ENCODE assay signal across 8 cellular contexts in genomic region chr22:25403752-25404471, GRCh38.
A peak's percentile ranks its signal among the peaks of the same experiment; 100 is the strongest.
DNase-seq lines count a peak whose midpoint lies in the region; ATAC-seq and TF ChIP-seq lines count a peak whose summit lies in the region.

No MANE protein-coding gene starts in this region.

- no peaks in the 10 kb centered on the region for H3K9me3 Mint-ChIP-seq in naive thymus-derived CD4-positive, alpha-beta T cell

- H3K4me1 ChIP-seq in GM23248 (ENCODE audit: insufficient read depth): peaks cover 28% of the 10 kb centered on the region
- peaks cover 61% of the 10 kb centered on the region for H3K4me1 ChIP-seq in SJSA1 (replicated peaks)
- peaks cover 6 to 17% of the 10 kb centered on the region in 2 donors for H3K4me1 ChIP-seq in naive thymus-derived CD4-positive, alpha-beta T cell (ENCODE audit: control insufficient read depth in 2 of 2, insufficient read depth in 2 of 2, low read length in 2 of 2)

- peaks cover 29 to 43% (median 42%) of the 10 kb centered on the region in 7 donors for H3K4me1 Mint-ChIP-seq in naive thymus-derived CD4-positive, alpha-beta T cell

- peak overlapping the region; percentile 88 to 96 (median 92) for H3K4me3 Mint-ChIP-seq in naive thymus-derived CD4-positive, alpha-beta T cell

- intact Hi-C loops in naive thymus-derived CD4-positive, alpha-beta T cell (cut with micrococcal nuclease): loop anchor here (2.0 to 10.0 kb wide), 4 partner anchors 41 to 1271 kb away; no protein-coding TSS in a partner anchor

- H3K9me2 ChIP-seq in GM23248 (ENCODE audit: insufficient read depth): no peaks in the 10 kb centered on the region

- DNase-seq in AML-193 (lab: John Stamatoyannopoulos, UW) (peak; percentile 34 to 42), GM23248 (peak; percentile 72), SJSA1 (ENCODE audit: low read depth in 1 of 2, low spot score in 2 of 2) (peak in 1 of 2 experiments; percentile 72), epithelial cell of esophagus (ENCODE audit: low read depth) (peak; percentile 26), NCI-H1048 (lab: John Stamatoyannopoulos, UW) (no peak)
- DNase-seq in naive thymus-derived CD4-positive, alpha-beta T cell: peak in 2 of 9 donors; percentile 12 to 25
- DNase-seq in effector CD4-positive, alpha-beta T cell: no peak

- H3K27ac ChIP-seq in GM23248: no peak overlapping the region
- H3K27ac ChIP-seq in SJSA1: peak overlapping the region; percentile 80
- peak overlapping the region; percentile 53 for H3K27ac ChIP-seq in naive thymus-derived CD4-positive, alpha-beta T cell (ENCODE audit: low read depth, low read length)

- in situ Hi-C loops in GM23248 (cut with MboI): no loop called here

- no peaks in the 10 kb centered on the region for H4K20me1 ChIP-seq in GM23248 (ENCODE audit: insufficient read depth)

- WGBS in GM23248 (ENCODE audit: low coverage in 1 of 2, low lambda C conversion rate in 2 of 2, missing lambda C conversion rate in 2 of 2), 2 experiments: 47 to 49% methylated on average over 17 of the region's 17 CpGs

- peaks cover 18% of the 10 kb centered on the region for H3F3A ChIP-seq in GM23248 (ENCODE audit: insufficient read depth)

- peak overlapping the region; percentile 86 for H3K4me3 ChIP-seq in GM23248
- H3K4me3 ChIP-seq in SJSA1: peak overlapping the region; percentile 99
- peak overlapping the region; percentile 58 for H3K4me3 ChIP-seq in epithelial cell of esophagus (ENCODE audit: low read length)
- peak overlapping the region; percentile 54 for H3K4me3 ChIP-seq in naive thymus-derived CD4-positive, alpha-beta T cell (ENCODE audit: low read length)

- TF ChIP-seq CTCF in epithelial cell of esophagus (IDR thresholded peaks at IDR 0.05; ENCODE audit: insufficient read depth, low read depth, low read length, missing control alignments): no peak

- no peak for ATAC-seq in naive thymus-derived CD4-positive, alpha-beta T cell
- no peak for ATAC-seq in GM18909 (IDR thresholded peaks at IDR 0.05; ENCODE audit: poor library complexity, unreplicated experiment)

- peak overlapping the region; percentile 90 for H3K9ac ChIP-seq in GM23248

- H2AFZ ChIP-seq in GM23248: peak overlapping the region; percentile 69; the same call in 1 of the 2 replicates

- H3K27me3 ChIP-seq in GM23248 (replicated peaks; ENCODE audit: insufficient read depth) (no peaks in the 10 kb centered on the region), SJSA1 (replicated peaks) (no peaks in the 10 kb centered on the region)
- no peaks in the 10 kb centered on the region for H3K27me3 ChIP-seq in naive thymus-derived CD4-positive, alpha-beta T cell (ENCODE audit: control insufficient read depth in 2 of 2, insufficient read depth in 2 of 2, low read length in 2 of 2)

- POLR2A ChIA-PET in naive thymus-derived CD4-positive, alpha-beta T cell (lab: Charles Lee): no interaction called here

- H3K36me3 Mint-ChIP-seq in naive thymus-derived CD4-positive, alpha-beta T cell: no peaks in the 10 kb centered on the region

- H3K27me3 Mint-ChIP-seq in naive thymus-derived CD4-positive, alpha-beta T cell: no peaks in the 10 kb centered on the region

- peaks cover 32% of the 10 kb centered on the region for H3K79me2 ChIP-seq in GM23248 (ENCODE audit: insufficient read depth)

- H3K27ac Mint-ChIP-seq in naive thymus-derived CD4-positive, alpha-beta T cell: peak overlapping the region; percentile 65 to 92 (median 81)

- CTCF ChIA-PET in naive thymus-derived CD4-positive, alpha-beta T cell (lab: Charles Lee): no interaction called here

- H3K9me3 ChIP-seq in GM23248 (ENCODE audit: low read depth) (no peaks in the 10 kb centered on the region), SJSA1 (replicated peaks) (peaks cover 4% of the 10 kb centered on the region; the same call in 1 of the 2 replicates)
- H3K9me3 ChIP-seq in naive thymus-derived CD4-positive, alpha-beta T cell (ENCODE audit: control insufficient read depth in 2 of 3, low read length in 3 of 3): no peaks in the 10 kb centered on the region

- no peaks in the 10 kb centered on the region for H3K36me3 ChIP-seq in GM23248 (ENCODE audit: low read depth)
- peaks cover 6% of the 10 kb centered on the region for H3K36me3 ChIP-seq in SJSA1
- no peaks in the 10 kb centered on the region for H3K36me3 ChIP-seq in naive thymus-derived CD4-positive, alpha-beta T cell (ENCODE audit: control insufficient read depth in 2 of 3, insufficient read depth in 3 of 3, low read length in 3 of 3)

- H3K4me2 ChIP-seq in GM23248 (ENCODE audit: unreplicated experiment): peak overlapping the region; percentile 83

Comparison
In these comparisons a context has a peak if more than half of its experiments do, and no peak if none do; other contexts are left out.
1. DNase-seq: peak in AML-193 (2 of 2), GM23248 (single experiment) and epithelial cell of esophagus (single experiment); none in NCI-H1048 (single experiment) and effector CD4-positive, alpha-beta T cell (single experiment).
2. Peak in every context shown above with its lines, with median percentiles within 50 percentile points of each other: H3K4me3 ChIP-seq.